In the genomic region with DNA sequence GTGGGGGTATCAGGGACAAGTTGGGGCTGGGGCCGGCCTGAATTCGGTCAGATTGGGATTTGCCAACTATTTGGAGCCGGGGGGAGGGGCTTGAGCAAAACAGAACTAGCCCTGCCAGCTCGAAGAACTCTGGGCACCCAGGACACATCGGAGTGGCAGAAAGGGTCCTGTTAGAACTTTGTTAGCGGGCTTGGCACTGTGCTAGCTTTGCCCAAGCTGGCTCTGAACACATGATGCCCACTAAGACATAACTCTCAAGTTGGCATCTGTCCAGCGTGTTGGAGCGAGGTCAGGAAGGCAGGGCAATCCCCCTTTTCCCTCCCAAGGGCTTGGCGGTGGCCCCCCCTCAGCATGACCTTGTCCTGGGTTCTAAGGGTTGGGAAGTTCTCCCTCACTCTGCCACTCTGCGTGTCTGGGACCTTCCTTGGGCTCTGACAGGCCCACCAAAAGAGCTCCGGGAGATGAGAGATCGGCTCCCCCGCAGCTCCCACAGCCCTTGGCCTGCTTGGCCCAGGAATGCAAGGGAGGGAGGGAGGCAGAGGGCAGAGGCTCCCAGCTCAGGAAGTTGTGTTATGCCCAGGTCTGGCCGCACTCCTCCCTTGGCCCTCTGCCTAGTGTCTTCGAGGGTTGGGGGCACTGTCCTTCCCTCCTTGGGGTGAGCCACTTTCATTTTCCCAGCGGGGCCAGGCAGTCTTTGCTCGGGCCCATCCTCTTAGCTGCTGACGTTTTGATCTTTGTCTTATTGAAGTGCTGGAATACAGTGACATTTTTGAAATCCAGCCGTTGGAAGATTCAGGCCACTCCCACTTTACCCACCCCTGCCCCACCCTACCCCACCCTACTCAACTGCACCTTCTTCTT, we compare ENCODE assay signal across 9 cellular contexts. TPM values are rescaled to one million over a fixed set of nuclear protein-coding genes. Genes with fewer than 3 reads are reported as not detected.
DNase-seq lines count a peak whose midpoint lies in the region; ATAC-seq and TF ChIP-seq lines count a peak whose summit lies in the region.
"Had no signal": no experiment of that assay in that cellular context is flagged by ENCODE, and none has a peak within 500 bp of the region (broad histone marks: within the 10 kb centered on the region; RNA-seq: fewer than 3 reads in every experiment).

No MANE protein-coding gene starts in this region.

- H3K27me3 ChIP-seq in PC-9 (ENCODE audit: insufficient read depth, low read depth) (no peaks in the 10 kb centered on the region), stomach (no peaks in the 10 kb centered on the region)

- peaks cover 62% of the 10 kb centered on the region for H3K79me2 ChIP-seq in PC-9 (ENCODE audit: low read depth)

- CTCF ChIA-PET in PC-9 (lab: Charles Lee), result interaction anchor here (0.5 to 0.6 kb wide), 2 partner anchors 12 to 109 kb away, joined by 7 to 8 read pairs; no protein-coding TSS in a partner anchor

- no peaks in the 10 kb centered on the region for H3K27me3 Mint-ChIP-seq in chondrocyte (ENCODE audit: low read depth)

- intact Hi-C loops in PC-9 (cut with micrococcal nuclease; ENCODE audit: unreplicated experiment) (loop anchor here (2.0 kb wide), 1 partner anchor 15 kb away; no protein-coding TSS in a partner anchor), stomach (cut with DNase I; ENCODE audit: low total_unique reads) (no loop called here)

- POLR2A ChIA-PET in PC-9 (lab: Charles Lee; ENCODE audit: unreplicated experiment), result interaction anchor here (0.5 to 2.9 kb wide), 6 partner anchors 11 to 307 kb away, joined by 4 to 21 read pairs (median 7); no protein-coding TSS in a partner anchor

- peaks cover 51% of the 10 kb centered on the region for H4K20me1 ChIP-seq in PC-9 (ENCODE audit: insufficient read depth)

- peaks cover 17% of the 10 kb centered on the region for H3K36me3 Mint-ChIP-seq in chondrocyte (ENCODE audit: low read depth)

- TF ChIP-seq CTCF in PC-9 (conservative IDR thresholded peaks at IDR 0.05) (no peak), chondrocyte (IDR thresholded peaks at IDR 0.05) (no peak), stomach (IDR thresholded peaks at IDR 0.05) (no peak)

- H3K4me1 ChIP-seq in PC-9 (replicated peaks; ENCODE audit: insufficient read depth) (peaks cover 69% of the 10 kb centered on the region), stomach (peaks cover 53 to 87% (median 61%) of the 10 kb centered on the region in 4 donors)

- 1 to 4% (median 3%) methylated on average over 14 to 19 of the region's 19 CpGs for WGBS in stomach, 5 donors

- H3K4me1 Mint-ChIP-seq in chondrocyte (ENCODE audit: low read depth), result peaks cover 69% of the 10 kb centered on the region

- peak overlapping the region; percentile 100 for H3K4me3 ChIP-seq in PC-9
- peak overlapping the region; percentile 72 to 100 (median 93) for H3K4me3 ChIP-seq in stomach

- H3K27ac ChIP-seq in PC-9, result peak overlapping the region; percentile 69
- peak overlapping the region; percentile 91 to 99 (median 93) for H3K27ac ChIP-seq in stomach

- peak overlapping the region; percentile 98 for H3K4me3 Mint-ChIP-seq in chondrocyte (ENCODE audit: unreplicated experiment)

- H2AFZ ChIP-seq in PC-9, result no peak overlapping the region

- in situ Hi-C loops in G401 (cut with HindIII; ENCODE audit: low sequenced_read_pairs), result no loop called here

- no peaks in the 10 kb centered on the region for H3K9me2 ChIP-seq in PC-9 (ENCODE audit: insufficient read depth)

- DNase-seq in NCI-H2196 (lab: John Stamatoyannopoulos, UW; ENCODE audit: unreplicated experiment) (peak; percentile 45), NCI-H2196 treated with DMSO at 0.1 percent for 48 hours (lab: John Stamatoyannopoulos, UW; ENCODE audit: unreplicated experiment) (no peak), PC-9 (peak; percentile 56 to 66), chondrocyte (ENCODE audit: low spot score) (no peak), left kidney (ENCODE audit: low read depth, low spot score) (peak; percentile 92), stomach (peak; percentile 62), G401 (ENCODE audit: low spot score) (no peak)

- peaks cover 39% of the 10 kb centered on the region for H3F3A ChIP-seq in PC-9 (ENCODE audit: insufficient read depth, low read depth)

- H3K9me3 Mint-ChIP-seq in chondrocyte (ENCODE audit: low read depth), result no peaks in the 10 kb centered on the region

- peak overlapping the region; percentile 99 for H3K27ac Mint-ChIP-seq in chondrocyte (ENCODE audit: unreplicated experiment)

- BruUV-seq in PC-9 (replicated peaks; lab: Mats Ljungman, UMichigan), result TSS peak; percentile 45

- H3K9me3 ChIP-seq in PC-9 (ENCODE audit: insufficient read depth, low read depth) (no peaks in the 10 kb centered on the region), stomach (no peaks in the 10 kb centered on the region)

- H3K4me2 ChIP-seq in PC-9, result peak overlapping the region; percentile 99

- TF ChIP-seq EP300 in stomach (IDR thresholded peaks at IDR 0.05), result no peak

- peaks cover 16% of the 10 kb centered on the region; the same call in 1 of the 2 replicates for H3K36me3 ChIP-seq in PC-9 (ENCODE audit: low read depth)
- peaks cover 0 to 22% (median 0%) of the 10 kb centered on the region in 4 donors for H3K36me3 ChIP-seq in stomach

- no peak for ATAC-seq in GM21367 (IDR thresholded peaks at IDR 0.05; ENCODE audit: unreplicated experiment)

- TF ChIP-seq POLR2A in stomach (IDR thresholded peaks at IDR 0.05), result no peak

RNA-seq across cellular contexts. Expression of gene LMNA, which starts 1.2 kb away (rescaled TPM):
- total RNA-seq in PC-9 (2021) (569 and 580 TPM in 2 replicates), chondrocyte (641 to 675 TPM (median 641 TPM) in 3 replicates), stomach (100 to 1,000 TPM in 4 of 5 donors, 10 to 100 TPM in 1; 53.1 to 630 (median 318) TPM)
- 100 to 1,000 TPM; 108 to 201 (median 132) TPM for polyA plus RNA-seq in stomach
- 314 and 341 TPM in 2 replicates for total RNA-seq in G401 (2014; rRNA removed; shearing (Covaris generic))

RNA-seq across cellular contexts. Expression of gene MEX3A, which starts 33.5 kb away (rescaled TPM):
- total RNA-seq in PC-9 (2021) (6.6 and 7.2 TPM in 2 replicates), chondrocyte (11.7 to 12.7 TPM (median 12.0 TPM) in 3 replicates), stomach (10 to 100 TPM in 1 of 5 donors, 1 to 10 TPM in 2, not detected in 2; 1.5 to 11.0 (median 1.6) TPM)
- 1 to 10 TPM in 1 of 3 donors, under 1 TPM in 1, not detected in 1; 0.25 to 1.1 TPM for polyA plus RNA-seq in stomach
- total RNA-seq in G401 (2014; rRNA removed; shearing (Covaris generic)), result 21.0 and 21.2 TPM in 2 replicates

RNA-seq across cellular contexts. Expression of gene SEMA4A, which starts 37.6 kb away (rescaled TPM):
- total RNA-seq in PC-9 (2021), result 16.2 and 19.1 TPM in 2 replicates
- 1.6 to 2.5 TPM (median 2.0 TPM) in 3 replicates for total RNA-seq in chondrocyte
- 10 to 100 TPM in 2 of 5 donors, 1 to 10 TPM in 3; 2.6 to 23.3 (median 8.5) TPM for total RNA-seq in stomach
- polyA plus RNA-seq in stomach, result 10 to 100 TPM in 1 of 3 donors, 1 to 10 TPM in 2; 4.1 to 13.9 (median 4.7) TPM
- 1.8 and 2.0 TPM in 2 replicates for total RNA-seq in G401 (2014; rRNA removed; shearing (Covaris generic))

RNA-seq across cellular contexts. Expression of gene RAB25, which starts 54.8 kb away (rescaled TPM):
- total RNA-seq in PC-9 (2021) (129 and 194 TPM in 2 replicates), chondrocyte (not detected in 3 replicates), stomach (100 to 1,000 TPM in 3 of 5 donors, 10 to 100 TPM in 2; 36.7 to 249 (median 216) TPM)
- polyA plus RNA-seq in stomach, result 100 to 1,000 TPM; 126 to 267 (median 168) TPM
- not detected in 2 replicates for total RNA-seq in G401 (2014; rRNA removed; shearing (Covaris generic))
- total RNA-seq: dermis microvascular lymphatic vessel endothelial cell had no signal

Comparison
In these comparisons a context has a peak if more than half of its experiments do, and no peak if none do; other contexts are left out.
1. DNase-seq: peak in NCI-H2196 (single experiment), PC-9 (2 of 2), left kidney (single experiment) and stomach (single experiment); none in NCI-H2196 treated with DMSO at 0.1 percent for 48 hours (single experiment), chondrocyte (single experiment) and G401 (single experiment).